Comparison of ENCODE assay signal across 8 cellular contexts in genomic region chr12:26845057-26845666, GRCh38. TPM values are rescaled to one million over a fixed set of nuclear protein-coding genes. Genes with fewer than 3 reads are reported as not detected.
A peak's percentile ranks its signal among the peaks of the same experiment; 100 is the strongest.
DNase-seq lines count a peak whose midpoint lies in the region; ATAC-seq and TF ChIP-seq lines count a peak whose summit lies in the region.

No MANE protein-coding gene starts in this region.

- no peak overlapping the region for H3K4me3 Mint-ChIP-seq in T-helper 2 cell treated with Interferon-gamma antibody and Interleukin-4, amounts not matched to agents 5 μg/mL and 100 μg/mL, for 36 hours
- H3K4me3 Mint-ChIP-seq in activated T-helper 17 cell treated with anti-CD3 and anti-CD28 coated beads, Interleukin-2, amount 50 U/mL, for 72 hours = no peak overlapping the region

- TF ChIP-seq CTCF in adrenal gland (IDR thresholded peaks at IDR 0.05) (peak; percentile 58 to 86 (median 70)), testis (IDR thresholded peaks at IDR 0.05) (peak; percentile 30 to 60 (median 36))

- ATAC-seq in activated T-helper 17 cell treated with anti-CD3 and anti-CD28 coated beads, Interleukin-2, amount 50 U/mL, for 72 hours (replicated peaks) = no peak

- H3K4me1 ChIP-seq in adrenal gland (replicated peaks in 1 of 2) (peaks cover 23 to 31% of the 10 kb centered on the region in 2 donors), testis (peaks cover 14% of the 10 kb centered on the region)

- H3K9me3 Mint-ChIP-seq in T-helper 2 cell treated with Interferon-gamma antibody and Interleukin-4, amounts not matched to agents 5 μg/mL and 100 μg/mL, for 36 hours = no peaks in the 10 kb centered on the region
- H3K9me3 Mint-ChIP-seq in activated T-helper 17 cell treated with anti-CD3 and anti-CD28 coated beads, Interleukin-2, amount 50 U/mL, for 72 hours = no peaks in the 10 kb centered on the region

- H3K27ac ChIP-seq in adrenal gland (peak overlapping the region in 3 of 5 donors; percentile 1 to 72 (median 30)), testis (no peak overlapping the region)

- H3K36me3 Mint-ChIP-seq in T-helper 2 cell treated with Interferon-gamma antibody and Interleukin-4, amounts not matched to agents 5 μg/mL and 100 μg/mL, for 36 hours (ENCODE audit: low read depth) = no peaks in the 10 kb centered on the region
- no peaks in the 10 kb centered on the region for H3K36me3 Mint-ChIP-seq in activated T-helper 17 cell treated with anti-CD3 and anti-CD28 coated beads, Interleukin-2, amount 50 U/mL, for 72 hours (ENCODE audit: low read depth)

- H3K36me3 ChIP-seq in adrenal gland (replicated peaks in 1 of 2) (no peaks in the 10 kb centered on the region), testis (ENCODE audit: low read depth, missing control alignments) (no peaks in the 10 kb centered on the region)

- peak; percentile 12 for DNase-seq in DMS114 treated with DMSO at 0.1 percent for 48 hours (lab: John Stamatoyannopoulos, UW; ENCODE audit: unreplicated experiment)
- peak; percentile 54 for DNase-seq in KBM-7
- peak; percentile 59 to 88 (median 75) for DNase-seq in adrenal gland
- peak; percentile 24 for DNase-seq in hepatic stellate cell (ENCODE audit: low spot score)
- peak; percentile 67 for DNase-seq in testis
- no peak for DNase-seq in T-helper 2 cell treated with Interferon-gamma antibody and Interleukin-4, amounts not matched to agents 5 μg/mL and 100 μg/mL, for 36 hours (ENCODE audit: low spot score)
- DNase-seq in DMS153 (lab: John Stamatoyannopoulos, UW) = no peak

- peaks cover 11% of the 10 kb centered on the region for H3K27me3 Mint-ChIP-seq in T-helper 2 cell treated with Interferon-gamma antibody and Interleukin-4, amounts not matched to agents 5 μg/mL and 100 μg/mL, for 36 hours (ENCODE audit: low read depth)
- H3K27me3 Mint-ChIP-seq in activated T-helper 17 cell treated with anti-CD3 and anti-CD28 coated beads, Interleukin-2, amount 50 U/mL, for 72 hours = peaks cover 6% of the 10 kb centered on the region

- TF ChIP-seq POLR2A in adrenal gland (IDR thresholded peaks at IDR 0.05) (no peak), testis (IDR thresholded peaks at IDR 0.05) (no peak)

- 30 to 37% (median 34%) methylated on average over 11 of the region's 11 CpGs for WGBS in adrenal gland, 4 donors
- WGBS in testis, 2 donors = 57 to 59% methylated on average over 11 of the region's 11 CpGs

- H3K4me3 ChIP-seq in adrenal gland = no peak overlapping the region
- H3K4me3 ChIP-seq in testis = no peak overlapping the region

- in situ Hi-C loops in KBM-7 (cut with MboI; ENCODE audit: low pct_unique_long_range_greater_than_20kb, low sequenced_read_pairs) = no loop called here

- H3K27me3 ChIP-seq in adrenal gland (no peaks in the 10 kb centered on the region), testis (peaks cover 4% of the 10 kb centered on the region)

- intact Hi-C loops in adrenal gland (cut with DNase I) (no loop called here), testis (cut with DNase I; ENCODE audit: low total_unique reads) (no loop called here)

- H3K4me1 Mint-ChIP-seq in T-helper 2 cell treated with Interferon-gamma antibody and Interleukin-4, amounts not matched to agents 5 μg/mL and 100 μg/mL, for 36 hours (ENCODE audit: low read depth) = peaks cover 17% of the 10 kb centered on the region
- no peaks in the 10 kb centered on the region for H3K4me1 Mint-ChIP-seq in activated T-helper 17 cell treated with anti-CD3 and anti-CD28 coated beads, Interleukin-2, amount 50 U/mL, for 72 hours

- H3K9me3 ChIP-seq in adrenal gland (replicated peaks in 1 of 3) (no peaks in the 10 kb centered on the region), testis (no peaks in the 10 kb centered on the region)

- no peak overlapping the region for H3K27ac Mint-ChIP-seq in T-helper 2 cell treated with Interferon-gamma antibody and Interleukin-4, amounts not matched to agents 5 μg/mL and 100 μg/mL, for 36 hours
- no peak overlapping the region for H3K27ac Mint-ChIP-seq in activated T-helper 17 cell treated with anti-CD3 and anti-CD28 coated beads, Interleukin-2, amount 50 U/mL, for 72 hours

RNA-seq across cellular contexts. Expression of gene ITPR2, which starts 12.2 kb away (rescaled TPM):
- 100 to 1,000 TPM in 1 of 8 donors, 10 to 100 TPM in 7; 53.4 to 144 (median 80.0) TPM for total RNA-seq in adrenal gland
- polyA plus RNA-seq in adrenal gland = 10 to 100 TPM in 2 of 3 donors, 1 to 10 TPM in 1; 5.1 to 23.9 (median 10.4) TPM
- total RNA-seq in testis = 10 to 100 TPM; 56.9 to 60.6 TPM
- polyA plus RNA-seq in testis (ENCODE audit: insufficient read depth, low read depth, low replicate concordance) = 4.9 TPM
- total RNA-seq in activated T-helper 17 cell treated with anti-CD3 and anti-CD28 coated beads, Interleukin-2, amount 50 U/mL, for 72 hours = 10 to 100 TPM; 37.1 to 48.2 TPM

Comparison
In these comparisons a context has a peak if more than half of its experiments do, and no peak if none do; other contexts are left out.
1. DNase-seq: peak in DMS114 treated with DMSO at 0.1 percent for 48 hours (single experiment), KBM-7 (single experiment), adrenal gland (7 of 7), hepatic stellate cell (single experiment) and testis (single experiment); none in T-helper 2 cell treated with Interferon-gamma antibody and Interleukin-4, amounts not matched to agents 5 μg/mL and 100 μg/mL, for 36 hours (single experiment) and DMS153 (single experiment).
2. H3K27ac ChIP-seq: peak in adrenal gland (3 of 5); none in testis (0 of 2).